Comparison of ENCODE assay signal across 8 cellular contexts in the genomic region with DNA sequence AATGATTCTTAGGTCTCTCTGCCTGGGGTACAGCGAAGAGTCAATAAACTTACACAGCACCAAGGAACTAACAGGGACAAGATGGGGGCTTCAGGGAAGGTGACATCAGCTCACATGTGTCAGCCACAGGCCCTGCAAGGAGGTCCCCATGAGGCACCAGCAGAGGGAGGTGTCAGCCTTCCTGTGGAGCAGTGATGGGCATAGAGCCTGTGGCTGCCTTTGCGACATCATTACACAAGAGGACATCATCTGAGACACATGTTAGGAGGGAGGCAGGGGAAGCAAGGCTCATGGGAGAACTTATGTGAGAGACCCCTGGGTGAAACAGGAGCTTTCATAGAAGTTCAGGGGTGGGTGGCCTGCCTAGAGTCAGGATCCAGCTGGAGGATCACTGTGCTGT.
DNase-seq lines count a peak whose midpoint lies in the region; ATAC-seq and TF ChIP-seq lines count a peak whose summit lies in the region.

No MANE protein-coding gene starts in this region.

- no peaks in the 10 kb centered on the region for H3K36me3 Mint-ChIP-seq in effector memory CD8-positive, alpha-beta T cell (ENCODE audit: insufficient read depth)

- no peaks in the 10 kb centered on the region for H3K27me3 Mint-ChIP-seq in effector memory CD8-positive, alpha-beta T cell

- H3K9me3 Mint-ChIP-seq in effector memory CD8-positive, alpha-beta T cell, result peaks cover 0 to 10% of the 10 kb centered on the region in 2 donors

- intact Hi-C loops in left ventricle myocardium inferior (cut with micrococcal nuclease), result no loop called here

- H3F3A ChIP-seq in DOHH2 (ENCODE audit: control insufficient read depth, insufficient read depth), result no peaks in the 10 kb centered on the region

- peak; percentile 33 for DNase-seq in H7
- DNase-seq in SK-N-DZ (ENCODE audit: low spot score), result peak; percentile 64
- DNase-seq in left ventricle myocardium inferior, result no peak
- peak; percentile 70 to 82 for DNase-seq in suprapubic skin (ENCODE audit: low spot score in 2 of 2)
- DNase-seq in NCI-H2171 (lab: John Stamatoyannopoulos, UW), result no peak
- no peak for DNase-seq in effector memory CD8-positive, alpha-beta T cell
- no peak for DNase-seq in stimulated activated CD4-positive, alpha-beta T cell treated with anti-CD3 and anti-CD28 coated beads, Interleukin-1b, Interleukin-23, amount 100 ng/mL, for 48 hours

- WGBS in suprapubic skin, result 75% methylated on average over 2 of the region's 2 CpGs

- H3K27me3 ChIP-seq in DOHH2 (ENCODE audit: control insufficient read depth, low read length) (no peaks in the 10 kb centered on the region), H7 (ENCODE audit: control insufficient read depth, insufficient read depth, low read length) (no peaks in the 10 kb centered on the region), left ventricle myocardium inferior (ENCODE audit: low read depth) (no peaks in the 10 kb centered on the region), suprapubic skin (no peaks in the 10 kb centered on the region)

- H3K4me3 ChIP-seq in DOHH2 (ENCODE audit: low read length), result no peak overlapping the region
- H3K4me3 ChIP-seq in H7 (ENCODE audit: insufficient read depth, low read depth, low read length), result no peak overlapping the region
- H3K4me3 ChIP-seq in left ventricle myocardium inferior, result no peak overlapping the region
- no peak overlapping the region for H3K4me3 ChIP-seq in suprapubic skin

- ATAC-seq in effector memory CD8-positive, alpha-beta T cell (replicated peaks), result no peak

- no peak overlapping the region for H3K27ac Mint-ChIP-seq in effector memory CD8-positive, alpha-beta T cell

- TF ChIP-seq CTCF in DOHH2 (IDR thresholded peaks at IDR 0.05; ENCODE audit: low read depth, low read length, poor library complexity, severe bottlenecking) (peak; percentile 23), left ventricle myocardium inferior (IDR thresholded peaks at IDR 0.05; ENCODE audit: borderline replicate concordance) (peak; percentile 39), suprapubic skin (IDR thresholded peaks at IDR 0.05) (peak in 1 of 2 donors; percentile 20)

- H3K36me3 ChIP-seq in DOHH2 (ENCODE audit: control insufficient read depth, low read length) (no peaks in the 10 kb centered on the region), H7 (replicated peaks; ENCODE audit: control insufficient read depth, insufficient read depth, low read length) (no peaks in the 10 kb centered on the region), left ventricle myocardium inferior (no peaks in the 10 kb centered on the region), suprapubic skin (no peaks in the 10 kb centered on the region)

- TF ChIP-seq POLR2A in suprapubic skin (IDR thresholded peaks at IDR 0.05), result no peak

- no peak overlapping the region for H3K4me2 ChIP-seq in DOHH2 (ENCODE audit: low read length)

- no peak overlapping the region for H3K4me3 Mint-ChIP-seq in effector memory CD8-positive, alpha-beta T cell

- H3K27ac ChIP-seq in DOHH2 (ENCODE audit: low read depth, low read length) (no peak overlapping the region), left ventricle myocardium inferior (replicated peaks) (no peak overlapping the region), suprapubic skin (no peak overlapping the region)

- H3K79me2 ChIP-seq in DOHH2 (ENCODE audit: control insufficient read depth, low read length), result no peaks in the 10 kb centered on the region

- H3K4me1 ChIP-seq in DOHH2 (ENCODE audit: control insufficient read depth, low read length) (no peaks in the 10 kb centered on the region), left ventricle myocardium inferior (peaks cover 12% of the 10 kb centered on the region), suprapubic skin (no peaks in the 10 kb centered on the region)

- H3K9me3 ChIP-seq in DOHH2 (ENCODE audit: control insufficient read depth, insufficient read depth, low read length) (no peaks in the 10 kb centered on the region), left ventricle myocardium inferior (replicated peaks) (no peaks in the 10 kb centered on the region), suprapubic skin (no peaks in the 10 kb centered on the region)

- TF ChIP-seq EP300 in suprapubic skin (IDR thresholded peaks at IDR 0.05), result no peak

- H4K20me1 ChIP-seq in DOHH2 (ENCODE audit: control insufficient read depth, insufficient read depth, low read depth, low read length), result no peaks in the 10 kb centered on the region

- H3K4me1 Mint-ChIP-seq in effector memory CD8-positive, alpha-beta T cell (ENCODE audit: low read depth in 2 of 2), result no peaks in the 10 kb centered on the region

- H3K9me2 ChIP-seq in DOHH2 (replicated peaks; ENCODE audit: control insufficient read depth, low read length), result no peaks in the 10 kb centered on the region

Comparison
In these comparisons a context has a peak if more than half of its experiments do, and no peak if none do; other contexts are left out.
1. DNase-seq: peak in H7 (single experiment), SK-N-DZ (single experiment) and suprapubic skin (2 of 2); none in left ventricle myocardium inferior (single experiment), NCI-H2171 (single experiment), effector memory CD8-positive, alpha-beta T cell (0 of 3) and stimulated activated CD4-positive, alpha-beta T cell treated with anti-CD3 and anti-CD28 coated beads, Interleukin-1b, Interleukin-23, amount 100 ng/mL, for 48 hours (single experiment).